Comparison of ENCODE assay signal across 15 cellular contexts in genomic region chr13:44267966-44268365, GRCh38.
DNase-seq lines count a peak whose midpoint lies in the region; ATAC-seq and TF ChIP-seq lines count a peak whose summit lies in the region.
"Had no signal": no experiment of that assay in that cellular context is flagged by ENCODE, and none has a peak within 500 bp of the region (broad histone marks: within the 10 kb centered on the region; RNA-seq: fewer than 3 reads in every experiment).

No MANE protein-coding gene starts in this region.

- 27 to 38% methylated on average over 4 of the region's 4 CpGs for WGBS in esophagus squamous epithelium, 2 donors

- H3K9me3 ChIP-seq in RWPE2 (ENCODE audit: severe bottlenecking) (no peaks in the 10 kb centered on the region), esophagus squamous epithelium (no peaks in the 10 kb centered on the region)
- H3K9me3 ChIP-seq: psoas muscle had no signal

- intact Hi-C loops in esophagus squamous epithelium (cut with DNase I) = no loop called here

- peak; percentile 85 for ATAC-seq in RWPE2 (ENCODE audit: low read depth)
- no peak for ATAC-seq in HG03354 (IDR thresholded peaks at IDR 0.05; ENCODE audit: poor library complexity, severe bottlenecking, unreplicated experiment)
- ATAC-seq in HG03442 (IDR thresholded peaks at IDR 0.05; ENCODE audit: unreplicated experiment) = no peak
- ATAC-seq: psoas muscle had no signal

- no peaks in the 10 kb centered on the region for H3K27me3 ChIP-seq in RWPE2 (ENCODE audit: insufficient read depth, poor library complexity, severe bottlenecking)
- no peaks in the 10 kb centered on the region for H3K27me3 ChIP-seq in esophagus squamous epithelium

- TF ChIP-seq POLR2A in esophagus squamous epithelium (IDR thresholded peaks at IDR 0.05) = no peak

- peak; percentile 78 for DNase-seq in Daoy (ENCODE audit: low read depth)
- DNase-seq in RWPE2 (ENCODE audit: low spot score) = no peak
- DNase-seq in esophagus squamous epithelium (lab: John Stamatoyannopoulos, UW) = no peak
- peak; percentile 57 for DNase-seq in renal cortical epithelial cell (ENCODE audit: low read depth)
- no peak for DNase-seq in NOMO-1 treated with dmso at 0.1 percent for 144 hours (lab: John Stamatoyannopoulos, UW; ENCODE audit: unreplicated experiment)
- no peak for DNase-seq in NCI-H2107 (lab: John Stamatoyannopoulos, UW)
- DNase-seq: activated CD4-positive, alpha-beta T cell treated with anti-CD3 and anti-CD28 coated beads for 4 hours; activated T-cell treated with anti-CD3 and anti-CD28 coated beads, Interleukin-2, amount 50 U/mL, for 24 hours; CD4-positive, CD25-positive, alpha-beta regulatory T cell; NCI-H2081 treated with DMSO at 0.1 percent for 48 hours; psoas muscle; stimulated activated CD4-positive, alpha-beta T cell treated with anti-CD3 and anti-CD28 coated beads, Interleukin-4, amount 100 ng/mL, for 4 hours; stimulated activated naive CD4-positive, alpha-beta T cell treated with Interleukin-2 at 50 U/mL for 16 hours had no signal

- H3K4me3 ChIP-seq in RWPE2 (ENCODE audit: severe bottlenecking) (no peak overlapping the region), esophagus squamous epithelium (no peak overlapping the region)
- H3K4me3 ChIP-seq: psoas muscle had no signal

- TF ChIP-seq CTCF in RWPE2 (IDR thresholded peaks at IDR 0.05; ENCODE audit: poor library complexity, severe bottlenecking) (no peak), esophagus squamous epithelium (IDR thresholded peaks at IDR 0.05) (no peak)

- H3K4me1 ChIP-seq in RWPE2 (ENCODE audit: insufficient read depth, poor library complexity, severe bottlenecking) (peaks cover 22% of the 10 kb centered on the region), esophagus squamous epithelium (peaks cover 9 to 38% (median 12%) of the 10 kb centered on the region in 3 donors)

- H3K27ac ChIP-seq in RWPE2 (ENCODE audit: poor library complexity, severe bottlenecking) (peak overlapping the region; percentile 88), esophagus squamous epithelium (peak overlapping the region in 3 of 4 donors; percentile 15 to 64 (median 59))
- H3K27ac ChIP-seq: psoas muscle had no signal

- H3K36me3 ChIP-seq in RWPE2 (ENCODE audit: low read depth) (no peaks in the 10 kb centered on the region), esophagus squamous epithelium (no peaks in the 10 kb centered on the region)

Comparison
In these comparisons a context has a peak if more than half of its experiments do, and no peak if none do; other contexts are left out.
1. DNase-seq: peak in Daoy (single experiment) and renal cortical epithelial cell (single experiment); none in RWPE2 (single experiment), esophagus squamous epithelium (single experiment), NOMO-1 treated with dmso at 0.1 percent for 144 hours (single experiment) and NCI-H2107 (single experiment).